Comparison of ENCODE assay signal across 8 cellular contexts in genomic region chr5:177005619-177006264, GRCh38. TPM values are rescaled to one million over a fixed set of nuclear protein-coding genes. Genes with fewer than 3 reads are reported as not detected.
DNase-seq lines count a peak whose midpoint lies in the region; ATAC-seq and TF ChIP-seq lines count a peak whose summit lies in the region.

No MANE protein-coding gene starts in this region.

- no peak for TF ChIP-seq POLR2A in uterus (IDR thresholded peaks at IDR 0.05)

- peak overlapping the region; percentile 95 for H3K27ac ChIP-seq in right atrium auricular region
- H3K27ac ChIP-seq in psoas muscle: peak overlapping the region; percentile 99
- H3K27ac ChIP-seq in uterus: peak overlapping the region; percentile 91 to 95

- peak; percentile 50 for ATAC-seq in GM21576 (IDR thresholded peaks at IDR 0.05; ENCODE audit: unreplicated experiment)
- peak; percentile 82 to 87 (median 86) for ATAC-seq in psoas muscle

- 1% methylated on average over 42 to 51 of the region's 51 CpGs for WGBS in psoas muscle, 3 donors

- peak overlapping the region; percentile 91 for H3K4me3 ChIP-seq in adipocyte (ENCODE audit: low read length)
- peak overlapping the region; percentile 82 to 85 for H3K4me3 ChIP-seq in right atrium auricular region
- peak overlapping the region; percentile 100 for H3K4me3 ChIP-seq in psoas muscle
- H3K4me3 ChIP-seq in uterus: peak overlapping the region; percentile 64 to 93

- H3K36me3 ChIP-seq in adipocyte (ENCODE audit: control insufficient read depth, insufficient read depth, low read length, severe bottlenecking) (no peaks in the 10 kb centered on the region), right atrium auricular region (no peaks in the 10 kb centered on the region), psoas muscle (ENCODE audit: insufficient read depth in 1 of 2, low read depth in 1 of 2) (no peaks in the 10 kb centered on the region), uterus (no peaks in the 10 kb centered on the region)

- no peaks in the 10 kb centered on the region for H3K27me3 ChIP-seq in adipocyte (replicated peaks; ENCODE audit: control insufficient read depth, insufficient read depth, low read length)
- no peaks in the 10 kb centered on the region for H3K27me3 ChIP-seq in right atrium auricular region
- H3K27me3 ChIP-seq in psoas muscle (ENCODE audit: insufficient read depth in 3 of 3, low read length in 2 of 3): no peaks in the 10 kb centered on the region
- H3K27me3 ChIP-seq in uterus: no peaks in the 10 kb centered on the region

- H3K4me1 ChIP-seq in adipocyte (ENCODE audit: control insufficient read depth, insufficient read depth, low read length) (peaks cover 15% of the 10 kb centered on the region), right atrium auricular region (peaks cover 0 to 22% of the 10 kb centered on the region in 2 donors), psoas muscle (peaks cover 28% of the 10 kb centered on the region), uterus (peaks cover 0 to 5% of the 10 kb centered on the region in 2 donors)

- DNase-seq in DMS153 treated with DMSO at 0.1 percent for 48 hours (lab: John Stamatoyannopoulos, UW; ENCODE audit: unreplicated experiment) (peak; percentile 9), KG1 (lab: John Stamatoyannopoulos, UW) (peak; percentile 31), SW480 (ENCODE audit: low spot score) (peak; percentile 78), adipocyte (ENCODE audit: low read depth) (peak; percentile 88), right atrium auricular region (ENCODE audit: low spot score) (peak; percentile 68), psoas muscle (peak; percentile 83 to 87), uterus (peak; percentile 57 to 76)

- TF ChIP-seq CTCF in right atrium auricular region (IDR thresholded peaks at IDR 0.05) (peak; percentile 36 to 78), psoas muscle (IDR thresholded peaks at IDR 0.05) (peak; percentile 67), uterus (IDR thresholded peaks at IDR 0.05) (peak; percentile 38 to 73 (median 48))

- H3K9me3 ChIP-seq in adipocyte (ENCODE audit: control insufficient read depth, low read length) (no peaks in the 10 kb centered on the region), right atrium auricular region (no peaks in the 10 kb centered on the region), psoas muscle (no peaks in the 10 kb centered on the region), uterus (no peaks in the 10 kb centered on the region)

- H3K9ac ChIP-seq in adipocyte (ENCODE audit: low read length): peak overlapping the region; percentile 91

- intact Hi-C loops in psoas muscle (cut with DNase I) (no loop called here), uterus (cut with DNase I; ENCODE audit: low total_unique reads) (no loop called here)

RNA-seq across cellular contexts. Expression of gene UIMC1, which starts 0.8 kb away (rescaled TPM):
- 10 to 100 TPM; 18.9 to 27.4 TPM for total RNA-seq in right atrium auricular region
- 10 to 100 TPM; 12.7 to 40.0 (median 33.5) TPM for total RNA-seq in psoas muscle
- polyA plus RNA-seq in psoas muscle: 10 to 100 TPM; 15.4 to 26.1 (median 18.8) TPM
- total RNA-seq in uterus: 10 to 100 TPM; 12.3 to 93.2 (median 50.0) TPM

RNA-seq across cellular contexts. Expression of gene ZNF346, which starts 16.8 kb away (rescaled TPM):
- total RNA-seq in right atrium auricular region (1 to 10 TPM; 8.5 TPM), psoas muscle (1 to 10 TPM; 3.5 to 7.9 (median 6.8) TPM), uterus (10 to 100 TPM; 10.5 to 38.5 (median 29.2) TPM)
- polyA plus RNA-seq in psoas muscle: 1 to 10 TPM; 4.8 to 8.3 (median 5.4) TPM

Comparison
In these comparisons a context has a peak if more than half of its experiments do, and no peak if none do; other contexts are left out.
1. Peak in every context shown above with its lines: DNase-seq, ATAC-seq, H3K4me3 ChIP-seq and H3K27ac ChIP-seq.
2. DNase-seq: peak in every context shown above with its lines; median percentile 88 in adipocyte; 85 in psoas muscle; 78 in SW480; 68 in right atrium auricular region; 66 in uterus; 31 in KG1; 9 in DMS153 treated with DMSO at 0.1 percent for 48 hours.